In the genomic region with DNA sequence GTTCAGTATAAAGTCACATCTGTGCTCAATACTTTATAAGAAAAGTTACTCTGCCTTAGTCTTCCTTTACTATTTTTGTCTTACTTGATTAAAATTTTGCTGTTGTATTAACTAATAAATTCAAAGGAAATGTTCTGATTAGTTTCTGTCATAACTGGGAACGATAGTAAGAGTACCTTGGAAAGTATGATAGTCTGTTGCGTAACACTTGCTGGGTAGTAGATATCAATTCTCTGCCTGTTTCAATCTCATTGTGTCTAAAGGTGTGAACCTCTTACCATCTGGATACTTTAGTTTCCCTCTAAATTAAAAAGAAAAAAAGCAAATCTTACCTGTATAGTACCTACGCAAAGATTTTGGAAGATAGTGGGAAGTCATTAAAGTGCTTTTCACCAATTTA, we compare ENCODE assay signal across 1 cellular context.
TF ChIP-seq lines count a peak whose summit lies in the region.

No MANE protein-coding gene starts in this region.

TF ChIP-seq in K562, 482 proteins besides CTCF, POLR2A, EP300 and RAD21:
- no peak for TF ChIP-seq ZNF311 (CRISPR knock-in tag; IDR thresholded peaks at IDR 0.05)
- no peak for TF ChIP-seq CEBPG (CRISPR knock-in tag; IDR thresholded peaks at IDR 0.05)
- peak in 1 of 2 experiments; percentile 93; a peak in 3 of 4 replicates for TF ChIP-seq CEBPG (tag; conservative IDR thresholded peaks at IDR 0.05 in 1 of 2, IDR thresholded peaks at IDR 0.05 in 1 of 2)
- TF ChIP-seq CEBPB (tag; IDR thresholded peaks at IDR 0.05): peak; percentile 86
- TF ChIP-seq HMG20A (CRISPR knock-in tag; conservative IDR thresholded peaks at IDR 0.05): no peak
TF ChIP-seq in K562: peak in this region for 2.
